In genomic region chr2:212539145-212539880, GRCh38 we compare ENCODE assay signal across 8 cellular contexts. TPM values are rescaled to one million over a fixed set of nuclear protein-coding genes. Genes with fewer than 3 reads are reported as not detected.
A peak's percentile ranks its signal among the peaks of the same experiment; 100 is the strongest.
DNase-seq lines count a peak whose midpoint lies in the region; ATAC-seq, FAIRE-seq and TF ChIP-seq lines count a peak whose summit lies in the region.

No MANE protein-coding gene starts in this region.

- H3K36me3 ChIP-seq in uterus, result no peaks in the 10 kb centered on the region
- H3K36me3 ChIP-seq in naive thymus-derived CD4-positive, alpha-beta T cell (ENCODE audit: control insufficient read depth in 2 of 3, insufficient read depth in 3 of 3, low read length in 3 of 3), result no peaks in the 10 kb centered on the region

- no peak overlapping the region for H3K27ac ChIP-seq in uterus
- H3K27ac ChIP-seq in naive thymus-derived CD4-positive, alpha-beta T cell (ENCODE audit: low read depth, low read length), result no peak overlapping the region

- H3K4me1 ChIP-seq in uterus, result peaks cover 0 to 7% of the 10 kb centered on the region in 2 donors
- no peaks in the 10 kb centered on the region for H3K4me1 ChIP-seq in naive thymus-derived CD4-positive, alpha-beta T cell (ENCODE audit: control insufficient read depth in 2 of 2, insufficient read depth in 2 of 2, low read length in 2 of 2)

- no peak overlapping the region for H3K27ac Mint-ChIP-seq in endothelial cell (ENCODE audit: unreplicated experiment)
- H3K27ac Mint-ChIP-seq in naive thymus-derived CD4-positive, alpha-beta T cell, result no peak overlapping the region

- peak overlapping the region; percentile 43 for H3K4me3 Mint-ChIP-seq in endothelial cell (ENCODE audit: unreplicated experiment)
- peak overlapping the region in 3 of 10 donors; percentile 25 to 65 (median 55) for H3K4me3 Mint-ChIP-seq in naive thymus-derived CD4-positive, alpha-beta T cell

- no peaks in the 10 kb centered on the region for H3K9me3 Mint-ChIP-seq in endothelial cell (ENCODE audit: unreplicated experiment)
- H3K9me3 Mint-ChIP-seq in naive thymus-derived CD4-positive, alpha-beta T cell, result peaks cover 0 to 11% (median 2%) of the 10 kb centered on the region in 11 donors

- POLR2A ChIA-PET in naive thymus-derived CD4-positive, alpha-beta T cell (lab: Charles Lee), result no interaction called here

- peak overlapping the region; percentile 50; the same call in 1 of the 2 replicates for H3K4me3 ChIP-seq in GM12864 (ENCODE audit: low read depth, low read length)
- peak overlapping the region; percentile 36 to 47 for H3K4me3 ChIP-seq in uterus
- no peak overlapping the region for H3K4me3 ChIP-seq in naive thymus-derived CD4-positive, alpha-beta T cell (ENCODE audit: low read length)

- FAIRE-seq in GM12891 (lab: Jason Lieb, UNC), result no peak

- no peaks in the 10 kb centered on the region for H3K27me3 ChIP-seq in uterus
- peaks cover 0 to 10% of the 10 kb centered on the region in 2 donors for H3K27me3 ChIP-seq in naive thymus-derived CD4-positive, alpha-beta T cell (ENCODE audit: control insufficient read depth in 2 of 2, insufficient read depth in 2 of 2, low read length in 2 of 2)

- no peaks in the 10 kb centered on the region for H3K9me3 ChIP-seq in uterus
- no peaks in the 10 kb centered on the region for H3K9me3 ChIP-seq in naive thymus-derived CD4-positive, alpha-beta T cell (ENCODE audit: control insufficient read depth in 2 of 3, low read length in 3 of 3)

- no peak for TF ChIP-seq CTCF in GM12864 (IDR thresholded peaks at IDR 0.05; ENCODE audit: low read depth, low read length, missing control alignments)
- TF ChIP-seq CTCF in endothelial cell (IDR thresholded peaks at IDR 0.05; ENCODE audit: unreplicated experiment), result no peak
- TF ChIP-seq CTCF in uterus (IDR thresholded peaks at IDR 0.05), result no peak

- ATAC-seq in naive thymus-derived CD4-positive, alpha-beta T cell, result no peak

- no peaks in the 10 kb centered on the region for H3K36me3 Mint-ChIP-seq in endothelial cell (ENCODE audit: low read depth, unreplicated experiment)
- H3K36me3 Mint-ChIP-seq in naive thymus-derived CD4-positive, alpha-beta T cell, result peaks cover 0 to 2% (median 0%) of the 10 kb centered on the region in 5 donors

- DNase-seq in GM12864 (ENCODE audit: low read depth), result no peak
- peak; percentile 58 for DNase-seq in NCI-H748 treated with DMSO at 0.1 percent for 48 hours (lab: John Stamatoyannopoulos, UW)
- DNase-seq in endothelial cell (ENCODE audit: low spot score), result peak; percentile 52
- DNase-seq in mucosa of gallbladder (ENCODE audit: low spot score), result peak; percentile 16
- no peak for DNase-seq in uterus
- no peak for DNase-seq in T-helper 9 cell
- DNase-seq in GM12891 (ENCODE audit: insufficient read length, low spot score), result no peak
- no peak for DNase-seq in naive thymus-derived CD4-positive, alpha-beta T cell

- TF ChIP-seq POLR2A in uterus (IDR thresholded peaks at IDR 0.05), result no peak
- TF ChIP-seq POLR2A in GM12891 (IDR thresholded peaks at IDR 0.05; ENCODE audit: low read depth, low read length), result no peak

- peaks cover 11% of the 10 kb centered on the region for H3K27me3 Mint-ChIP-seq in endothelial cell (ENCODE audit: unreplicated experiment)
- peaks cover 50 to 68% (median 58%) of the 10 kb centered on the region in 5 donors for H3K27me3 Mint-ChIP-seq in naive thymus-derived CD4-positive, alpha-beta T cell

- peaks cover 7% of the 10 kb centered on the region for H3K4me1 Mint-ChIP-seq in endothelial cell (ENCODE audit: unreplicated experiment)
- H3K4me1 Mint-ChIP-seq in naive thymus-derived CD4-positive, alpha-beta T cell, result peaks cover 0 to 18% (median 10%) of the 10 kb centered on the region in 7 donors

- intact Hi-C loops in uterus (cut with DNase I; ENCODE audit: low total_unique reads), result no loop called here
- intact Hi-C loops in naive thymus-derived CD4-positive, alpha-beta T cell (cut with micrococcal nuclease), result no loop called here

- CTCF ChIA-PET in naive thymus-derived CD4-positive, alpha-beta T cell (lab: Charles Lee), result no interaction called here

TF ChIP-seq in GM12891, 5 proteins besides CTCF, POLR2A, EP300 and RAD21:
- TF ChIP-seq SPI1 (IDR thresholded peaks at IDR 0.05; ENCODE audit: low read depth, low read length) (no peak), POU2F2 (IDR thresholded peaks at IDR 0.05; ENCODE audit: low read depth, low read length) (no peak), PAX5 (IDR thresholded peaks at IDR 0.05; ENCODE audit: insufficient read depth, low read length, severe bottlenecking) (no peak), TAF1 (IDR thresholded peaks at IDR 0.05; ENCODE audit: low read depth, low read length) (no peak), POLR2AphosphoS5 (IDR thresholded peaks at IDR 0.05; ENCODE audit: low read depth, low read length) (no peak)

RNA-seq across cellular contexts. Expression of gene ERBB4, which starts 0.7 kb away (rescaled TPM):
- total RNA-seq in endothelial cell (ENCODE audit: unreplicated experiment) (0.36 TPM), mucosa of gallbladder (0.43 TPM), uterus (10 to 100 TPM in 1 of 4 donors, 1 to 10 TPM in 1, under 1 TPM in 2; 0.26 to 13.3 (median 2.4) TPM)
- 0.01 TPM for polyA plus RNA-seq in GM12891 (2012; ENCODE audit: low read depth, missing spikeins)
- not detected for total RNA-seq in naive thymus-derived CD4-positive, alpha-beta T cell
- not detected for polyA plus RNA-seq in naive thymus-derived CD4-positive, alpha-beta T cell

Comparison
In these comparisons a context has a peak if more than half of its experiments do, and no peak if none do; other contexts are left out.
1. DNase-seq: peak in NCI-H748 treated with DMSO at 0.1 percent for 48 hours (single experiment), endothelial cell (single experiment) and mucosa of gallbladder (single experiment); none in GM12864 (single experiment), uterus (0 of 2), T-helper 9 cell (single experiment), GM12891 (single experiment) and naive thymus-derived CD4-positive, alpha-beta T cell (0 of 9).